8 cellular contexts compared by ENCODE assay signal in genomic region chr2:26764906-26765305, GRCh38. TPM values are rescaled to one million over a fixed set of nuclear protein-coding genes. Genes with fewer than 3 reads are reported as not detected.
DNase-seq lines count a peak whose midpoint lies in the region; ATAC-seq and TF ChIP-seq lines count a peak whose summit lies in the region.

No MANE protein-coding gene starts in this region.

- TF ChIP-seq CTCF in CD4-positive, alpha-beta T cell (IDR thresholded peaks at IDR 0.05): no peak
- TF ChIP-seq CTCF in OCI-LY1 (IDR thresholded peaks at IDR 0.05; ENCODE audit: low read length) (no peak), endodermal cell (conservative IDR thresholded peaks at IDR 0.05) (no peak), neural progenitor cell (IDR thresholded peaks at IDR 0.05) (no peak)

- 51 to 53% methylated on average over 3 of the region's 3 CpGs for WGBS in endodermal cell (ENCODE audit: insufficient coverage in 1 of 2, insufficient read length in 1 of 2), 2 experiments

- H3K4me3 Mint-ChIP-seq in CD4-positive, alpha-beta T cell: peak overlapping the region; percentile 97
- H3K4me3 Mint-ChIP-seq in endodermal cell (peak overlapping the region; percentile 84), neural progenitor cell (peak overlapping the region; percentile 91)

- H3F3A ChIP-seq in OCI-LY1 (ENCODE audit: insufficient read depth, low read length) (no peaks in the 10 kb centered on the region), neural progenitor cell (ENCODE audit: low read depth) (peaks cover 7% of the 10 kb centered on the region)

- H3K79me2 ChIP-seq in OCI-LY1 (ENCODE audit: insufficient read depth, low read length) (no peaks in the 10 kb centered on the region), neural progenitor cell (ENCODE audit: low read depth) (peaks cover 10% of the 10 kb centered on the region)

- no peak for DNase-seq in CD4-positive, alpha-beta T cell
- DNase-seq in endodermal cell (no peak), neural progenitor cell (ENCODE audit: low spot score) (no peak), SW480 (ENCODE audit: low spot score) (no peak)

- H3K27me3 ChIP-seq in CD4-positive, alpha-beta T cell (ENCODE audit: control insufficient read depth, insufficient read depth, low read length): no peaks in the 10 kb centered on the region
- H3K27me3 ChIP-seq in OCI-LY1 (ENCODE audit: insufficient read depth, low read length) (peaks cover 5% of the 10 kb centered on the region; the same call in 1 of the 2 replicates), endodermal cell (ENCODE audit: control insufficient read depth, insufficient read depth, low read length, poor library complexity, severe bottlenecking) (no peaks in the 10 kb centered on the region), neural progenitor cell (no peaks in the 10 kb centered on the region)

- H3K36me3 ChIP-seq in OCI-LY1 (ENCODE audit: insufficient read depth, low read length) (no peaks in the 10 kb centered on the region), endodermal cell (ENCODE audit: control insufficient read depth, insufficient read depth, low read length) (no peaks in the 10 kb centered on the region), neural progenitor cell (no peaks in the 10 kb centered on the region)

- H3K9me2 ChIP-seq in OCI-LY1 (ENCODE audit: low read depth, low read length): no peaks in the 10 kb centered on the region

- H3K36me3 Mint-ChIP-seq in CD4-positive, alpha-beta T cell (ENCODE audit: low read depth): peaks cover 16% of the 10 kb centered on the region
- H3K36me3 Mint-ChIP-seq in endodermal cell (ENCODE audit: low read depth): no peaks in the 10 kb centered on the region
- H3K36me3 Mint-ChIP-seq in neural progenitor cell: peaks cover 1% of the 10 kb centered on the region

- H3K4me2 ChIP-seq in OCI-LY1 (ENCODE audit: low read length) (peak overlapping the region; percentile 92), neural progenitor cell (peak overlapping the region; percentile 88)

- H3K9ac ChIP-seq in OCI-LY1 (ENCODE audit: low read length): peak overlapping the region; percentile 85
- peak overlapping the region; percentile 74 for H3K9ac ChIP-seq in endodermal cell (ENCODE audit: extremely low read depth, low read length, poor library complexity, severe bottlenecking)
- H3K9ac ChIP-seq in neural progenitor cell: peak overlapping the region; percentile 8

- H3K27me3 Mint-ChIP-seq in CD4-positive, alpha-beta T cell: no peaks in the 10 kb centered on the region
- H3K27me3 Mint-ChIP-seq in endodermal cell (ENCODE audit: insufficient read depth) (no peaks in the 10 kb centered on the region), neural progenitor cell (ENCODE audit: insufficient read depth, low read depth) (peaks cover 9% of the 10 kb centered on the region)

- H2AFZ ChIP-seq in OCI-LY1 (ENCODE audit: low read length) (no peak overlapping the region), neural progenitor cell (replicated peaks) (no peak overlapping the region)

- peak overlapping the region; percentile 92 for H3K4me3 ChIP-seq in OCI-LY1 (ENCODE audit: low read depth, low read length, poor library complexity, severe bottlenecking)
- peak overlapping the region; percentile 95 for H3K4me3 ChIP-seq in endodermal cell (ENCODE audit: low read length)
- peak overlapping the region; percentile 64 for H3K4me3 ChIP-seq in neural progenitor cell

- H3K4me1 Mint-ChIP-seq in CD4-positive, alpha-beta T cell (ENCODE audit: low read depth): peaks cover 46% of the 10 kb centered on the region
- H3K4me1 Mint-ChIP-seq in endodermal cell: peaks cover 23% of the 10 kb centered on the region
- peaks cover 34% of the 10 kb centered on the region for H3K4me1 Mint-ChIP-seq in neural progenitor cell

- no peaks in the 10 kb centered on the region for H4K20me1 ChIP-seq in OCI-LY1 (ENCODE audit: insufficient read depth, low read length)
- peaks cover 24% of the 10 kb centered on the region for H4K20me1 ChIP-seq in neural progenitor cell (ENCODE audit: low read depth)

- intact Hi-C loops in CD4-positive, alpha-beta T cell (cut with DNase I, micrococcal nuclease): loop anchor here (1.0 to 10.0 kb wide), 2 partner anchors 20 to 1130 kb away; partner anchors contain the start of genes BABAM2 (in 1 of the 2) and RBKS (in 1 of the 2)

- H3K27ac ChIP-seq in CD4-positive, alpha-beta T cell (ENCODE audit: low read depth, low read length): no peak overlapping the region
- H3K27ac ChIP-seq in OCI-LY1 (ENCODE audit: low read depth, low read length, poor library complexity, severe bottlenecking) (no peak overlapping the region), endodermal cell (ENCODE audit: low read depth, low read length) (no peak overlapping the region), neural progenitor cell (no peak overlapping the region)

- H3K9me3 ChIP-seq in CD4-positive, alpha-beta T cell (ENCODE audit: control insufficient read depth, low read length): no peaks in the 10 kb centered on the region
- no peaks in the 10 kb centered on the region for H3K9me3 ChIP-seq in OCI-LY1 (ENCODE audit: low read length)
- no peaks in the 10 kb centered on the region for H3K9me3 ChIP-seq in endodermal cell (ENCODE audit: control insufficient read depth, low read length)
- no peaks in the 10 kb centered on the region for H3K9me3 ChIP-seq in neural progenitor cell (ENCODE audit: low read depth)

- H3K4me1 ChIP-seq in OCI-LY1 (ENCODE audit: insufficient read depth, low read length, severe bottlenecking): peaks cover 20% of the 10 kb centered on the region
- H3K4me1 ChIP-seq in endodermal cell (ENCODE audit: control insufficient read depth, insufficient read depth, low read length): peaks cover 16% of the 10 kb centered on the region
- peaks cover 11% of the 10 kb centered on the region for H3K4me1 ChIP-seq in neural progenitor cell

- no peak for ATAC-seq in CD4-positive, alpha-beta T cell (ENCODE audit: poor library complexity)
- ATAC-seq in HG03378 (IDR thresholded peaks at IDR 0.05; ENCODE audit: unreplicated experiment) (no peak), GM19467 (IDR thresholded peaks at IDR 0.05; ENCODE audit: unreplicated experiment) (no peak), GM19455 (IDR thresholded peaks at IDR 0.05; ENCODE audit: unreplicated experiment) (no peak)

- POLR2A ChIA-PET in CD4-positive, alpha-beta T cell (lab: Charles Lee): interaction anchor here (0.7 to 1.9 kb wide), 2 partner anchors 21 to 44 kb away, joined by 3 to 8 read pairs; partner anchors contain the start of gene CENPA

- CTCF ChIA-PET in CD4-positive, alpha-beta T cell (lab: Charles Lee): interaction anchor here (0.7 kb wide), 1 partner anchor 18 kb away, joined by 4 read pairs; no protein-coding TSS in a partner anchor

- H3K9me3 Mint-ChIP-seq in CD4-positive, alpha-beta T cell: no peaks in the 10 kb centered on the region
- H3K9me3 Mint-ChIP-seq in endodermal cell: no peaks in the 10 kb centered on the region
- H3K9me3 Mint-ChIP-seq in neural progenitor cell: no peaks in the 10 kb centered on the region

- peak overlapping the region; percentile 81 for H3K27ac Mint-ChIP-seq in CD4-positive, alpha-beta T cell
- H3K27ac Mint-ChIP-seq in endodermal cell: no peak overlapping the region
- H3K27ac Mint-ChIP-seq in neural progenitor cell: no peak overlapping the region

RNA-seq across cellular contexts. Expression of gene SLC35F6, which starts 0.8 kb away (rescaled TPM):
- total RNA-seq in CD4-positive, alpha-beta T cell: 10 to 100 TPM; 32.0 to 34.2 TPM
- total RNA-seq in endodermal cell (10 to 100 TPM; 23.3 to 24.8 TPM), neural progenitor cell (ENCODE audit: low replicate concordance) (5.6 and 11.6 TPM in 2 replicates)
- 13.4 TPM for polyA plus RNA-seq in endodermal cell (2013, experiment 1 of 2)
- 12.8 TPM for polyA plus RNA-seq in endodermal cell (2013, experiment 2 of 2)

RNA-seq across cellular contexts. Expression of gene CENPA, which starts 20.9 kb away (rescaled TPM):
- total RNA-seq in CD4-positive, alpha-beta T cell: 1 to 10 TPM; 1.0 to 1.1 TPM
- 10 to 100 TPM; 21.5 to 38.3 TPM for total RNA-seq in endodermal cell
- 38.5 TPM for polyA plus RNA-seq in endodermal cell (2013, experiment 1 of 2)
- 41.6 TPM for polyA plus RNA-seq in endodermal cell (2013, experiment 2 of 2)
- total RNA-seq in neural progenitor cell (ENCODE audit: low replicate concordance): 42.8 and 55.0 TPM in 2 replicates

Comparison
In these comparisons a context has a peak if more than half of its experiments do, and no peak if none do; other contexts are left out.
1. H3K9ac ChIP-seq: peak in every context shown above with its lines; median percentile 85 in OCI-LY1; 74 in endodermal cell; 8 in neural progenitor cell.
2. RNA of gene CENPA, which starts 20.9 kb away (total RNA-seq): 42.8 to 55.0 TPM in neural progenitor cell and 21.5 to 38.3 TPM in endodermal cell; 1.0 to 1.1 TPM in CD4-positive, alpha-beta T cell; every median in the first group is over 10 times any median in the second.
3. Peak in every context shown above with its lines, with median percentiles within 50 percentile points of each other: H3K4me3 Mint-ChIP-seq and H3K4me3 ChIP-seq.